Comparison of ENCODE assay signal across 8 cellular contexts in genomic region chr4:109815151-109816081, GRCh38. TPM values are rescaled to one million over a fixed set of nuclear protein-coding genes. Genes with fewer than 3 reads are reported as not detected.
A peak's percentile ranks its signal among the peaks of the same experiment; 100 is the strongest.
DNase-seq lines count a peak whose midpoint lies in the region; ATAC-seq, FAIRE-seq and TF ChIP-seq lines count a peak whose summit lies in the region.

GAR1 (plus strand) TSS chr4:109815762; CDS start chr4:109816165, 403 bp downstream.

- DNase-seq in GM12892 (ENCODE audit: insufficient read length) (peak; percentile 76), NCI-H146 (lab: John Stamatoyannopoulos, UW) (peak; percentile 81), T-helper 1 cell (peak; percentile 72 to 96 (median 84)), adrenal gland (peak; percentile 87 to 97 (median 93)), left cardiac atrium (peak; percentile 93), posterior vena cava (ENCODE audit: low spot score) (peak; percentile 96)

- H3K36me3 ChIP-seq in adrenal gland (replicated peaks in 1 of 2) (peaks cover 0 to 17% of the 10 kb centered on the region in 2 donors), urinary bladder (ENCODE audit: insufficient read depth) (no peaks in the 10 kb centered on the region)

- intact Hi-C loops in adrenal gland (cut with DNase I) (loop anchor here in 1 of 2 donors (5.0 kb wide), 1 partner anchor 113 kb away; the partner anchor contains the start of gene CASP6), left cardiac atrium (cut with DNase I) (loop anchor here in 1 of 2 donors (5.0 to 10.0 kb wide), 2 partner anchors 111 to 393 kb away; partner anchors contain the start of gene CASP6), posterior vena cava (cut with DNase I) (loop anchor here (5.0 to 10.0 kb wide), 3 partner anchors 113 to 393 kb away; partner anchors contain the start of gene CASP6 (in 1 of the 2))

- ATAC-seq in HG02852 (IDR thresholded peaks at IDR 0.05; ENCODE audit: unreplicated experiment) (peak; percentile 99), left cardiac atrium (peak; percentile 99 to 100)

- TF ChIP-seq POLR2A in GM12892 (IDR thresholded peaks at IDR 0.05; ENCODE audit: low read depth, low read length) = peak; percentile 60
- TF ChIP-seq POLR2A in adrenal gland (IDR thresholded peaks at IDR 0.05) = peak; percentile 26 to 81

- TF ChIP-seq CTCF in adrenal gland (IDR thresholded peaks at IDR 0.05) = no peak

- H3K27ac ChIP-seq in adrenal gland (peak within 1 kb of the TSS; percentile 61 to 89 (median 83)), urinary bladder (ENCODE audit: low read depth) (no peak within 1 kb of the TSS)

- H3K4me1 ChIP-seq in adrenal gland (replicated peaks in 1 of 2) (peaks cover 10 to 20% of the 10 kb centered on the region in 2 donors), urinary bladder (ENCODE audit: insufficient read depth) (no peaks in the 10 kb centered on the region)

- no peaks in the 10 kb centered on the region for H3K27me3 ChIP-seq in adrenal gland

- H3K9me3 ChIP-seq in adrenal gland (replicated peaks in 1 of 3) = no peaks in the 10 kb centered on the region

- H3K4me3 ChIP-seq in adrenal gland (peak within 1 kb of the TSS; percentile 68 to 88 (median 81)), urinary bladder (ENCODE audit: low read depth, low read length) (peak within 1 kb of the TSS; percentile 87)

- WGBS in adrenal gland, 4 donors = 0 to 1% (median 0%) methylated on average over 40 to 53 of the region's 53 CpGs
- under 1% methylated on average over 53 of the region's 53 CpGs for WGBS in urinary bladder

- peak; percentile 99 for FAIRE-seq in GM12892 (lab: Jason Lieb, UNC)

RNA-seq across cellular contexts. Expression of gene GAR1, which starts in this region (rescaled TPM):
- 37.2 TPM for polyA plus RNA-seq in GM12892 (2012; ENCODE audit: missing spikeins)
- total RNA-seq in adrenal gland (10 to 100 TPM in 4 of 8 donors, 1 to 10 TPM in 3, under 1 TPM in 1; 0.97 to 19.3 (median 11.6) TPM), left cardiac atrium (10 to 100 TPM in 1 of 2 donors, 1 to 10 TPM in 1; 9.6 to 12.0 TPM), posterior vena cava (10 to 100 TPM in 1 of 2 donors, 1 to 10 TPM in 1; 9.4 to 14.6 TPM), urinary bladder (6.5 TPM)
- polyA plus RNA-seq in adrenal gland (10 to 100 TPM; 21.7 to 31.6 (median 29.1) TPM), urinary bladder (17.2 TPM)
